ENCODE assay signal across 21 cellular contexts in genomic region chr9:11973011-11973410, GRCh38.
"Had no signal": no experiment of that assay in that cellular context is flagged by ENCODE, and none has a peak within 500 bp of the region (broad histone marks: within the 10 kb centered on the region; RNA-seq: fewer than 3 reads in every experiment).

No MANE protein-coding gene starts in this region.

- H3K4me3 ChIP-seq: coronary artery, esophagus muscularis mucosa, gastroesophageal sphincter, stomach, suprapubic skin, tibial nerve had no signal

- DNase-seq: activated CD4-positive, alpha-beta T cell treated with anti-CD3 and anti-CD28 coated beads for 4 hours; activated CD4-positive, alpha-beta T cell treated with anti-CD3 and anti-CD28 coated beads, Interleukin-2, amount 50 U/mL, for 48 hours; activated CD4-positive, CD25-positive, alpha-beta regulatory T cell; activated CD8-positive, alpha-beta memory T cell treated with anti-CD3 and anti-CD28 coated beads, Interleukin-2, amount 50 U/mL, for 48 hours; activated effector memory CD4-positive, alpha-beta T cell treated with Interleukin-2 at 50 U/mL for 16 hours; activated naive CD4-positive, alpha-beta T cell treated with anti-CD3 and anti-CD28 coated beads for 36 hours; activated naive CD8-positive, alpha-beta T cell treated with anti-CD3 and anti-CD28 coated beads, Interleukin-2, amount 10 ng/mL, durations not matched to agents 7 days and 5 days; activated T-cell treated with anti-CD3 and anti-CD28 coated beads, Interleukin-2, amount 50 U/mL, for 48 hours; head of caudate nucleus; hypothalamus; left cardiac atrium; right cardiac atrium; stimulated activated CD4-positive, alpha-beta T cell treated with anti-CD3 and anti-CD28 coated beads, Interleukin-2, amount 100 ng/mL, for 24 hours; stomach; T-helper 17 cell had no signal

- ATAC-seq: gastroesophageal sphincter; left cardiac atrium; right cardiac atrium; stimulated activated effector memory CD8-positive, alpha-beta T cell treated with anti-CD3 and anti-CD28 coated beads, Interleukin-12 subunit alpha, Interleukin-12 subunit beta, amount 100 ng/mL, for 72 hours; T-helper 17 cell had no signal
